In the genomic region with DNA sequence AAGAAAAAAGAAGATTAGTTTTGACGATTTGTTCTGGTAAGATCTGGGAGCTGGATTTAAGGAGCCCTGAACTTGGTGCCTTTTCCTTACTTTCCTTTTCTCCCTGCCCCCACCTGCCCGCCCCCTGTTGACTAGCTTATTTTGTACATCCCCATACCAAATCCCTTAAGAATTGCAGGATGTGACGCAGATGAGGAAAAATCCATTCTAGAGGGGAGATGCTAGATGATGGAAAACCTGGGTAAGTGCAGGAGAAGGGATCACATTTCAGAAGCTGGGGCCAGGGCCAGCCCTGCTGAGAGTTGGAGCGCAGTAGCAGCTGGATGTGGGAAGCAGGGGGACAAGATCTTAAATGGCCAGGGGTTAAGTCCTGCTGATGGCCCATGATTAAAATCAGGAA, we compare ENCODE assay signal across 1 cellular context.
TF ChIP-seq lines count a peak whose summit lies in the region.

No MANE protein-coding gene starts in this region.

TF ChIP-seq in HepG2, 621 proteins besides CTCF, POLR2A, EP300 and RAD21 (continued from another document):
- TF ChIP-seq, protein P1, sequence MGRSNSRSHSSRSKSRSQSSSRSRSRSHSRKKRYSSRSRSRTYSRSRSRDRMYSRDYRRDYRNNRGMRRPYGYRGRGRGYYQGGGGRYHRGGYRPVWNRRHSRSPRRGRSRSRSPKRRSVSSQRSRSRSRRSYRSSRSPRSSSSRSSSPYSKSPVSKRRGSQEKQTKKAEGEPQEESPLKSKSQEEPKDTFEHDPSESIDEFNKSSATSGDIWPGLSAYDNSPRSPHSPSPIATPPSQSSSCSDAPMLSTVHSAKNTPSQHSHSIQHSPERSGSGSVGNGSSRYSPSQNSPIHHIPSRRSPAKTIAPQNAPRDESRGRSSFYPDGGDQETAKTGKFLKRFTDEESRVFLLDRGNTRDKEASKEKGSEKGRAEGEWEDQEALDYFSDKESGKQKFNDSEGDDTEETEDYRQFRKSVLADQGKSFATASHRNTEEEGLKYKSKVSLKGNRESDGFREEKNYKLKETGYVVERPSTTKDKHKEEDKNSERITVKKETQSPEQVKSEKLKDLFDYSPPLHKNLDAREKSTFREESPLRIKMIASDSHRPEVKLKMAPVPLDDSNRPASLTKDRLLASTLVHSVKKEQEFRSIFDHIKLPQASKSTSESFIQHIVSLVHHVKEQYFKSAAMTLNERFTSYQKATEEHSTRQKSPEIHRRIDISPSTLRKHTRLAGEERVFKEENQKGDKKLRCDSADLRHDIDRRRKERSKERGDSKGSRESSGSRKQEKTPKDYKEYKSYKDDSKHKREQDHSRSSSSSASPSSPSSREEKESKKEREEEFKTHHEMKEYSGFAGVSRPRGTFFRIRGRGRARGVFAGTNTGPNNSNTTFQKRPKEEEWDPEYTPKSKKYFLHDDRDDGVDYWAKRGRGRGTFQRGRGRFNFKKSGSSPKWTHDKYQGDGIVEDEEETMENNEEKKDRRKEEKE (IDR thresholded peaks at IDR 0.05): no peak
